In the genomic region with DNA sequence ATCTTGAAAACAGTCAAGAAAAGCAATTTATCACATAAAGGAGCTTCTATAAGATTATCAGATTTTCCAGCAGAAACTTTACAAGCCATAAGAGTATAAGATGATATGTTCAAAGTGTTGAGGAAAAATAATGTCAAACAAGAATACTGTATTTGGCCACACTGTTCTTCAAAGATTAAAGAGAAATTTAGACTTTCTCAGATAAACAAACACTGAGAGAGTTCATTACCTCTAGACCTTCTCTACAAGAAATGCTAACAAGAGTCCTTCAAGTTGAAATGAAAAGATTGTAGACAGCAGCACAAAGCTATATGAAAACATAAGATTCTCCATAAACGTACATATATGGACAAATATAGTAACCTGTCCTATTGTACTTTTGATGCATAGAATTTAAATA, we compare ENCODE assay signal across 7 cellular contexts.
"Had no signal": no experiment of that assay in that cellular context is flagged by ENCODE, and none has a peak within 500 bp of the region (broad histone marks: within the 10 kb centered on the region; RNA-seq: fewer than 3 reads in every experiment).

No MANE protein-coding gene starts in this region.

- DNase-seq: GDM1, GF-D8 had no signal

- FAIRE-seq: G401.6, GM12878, GM12892, GM18507, GM19239 had no signal

- ATAC-seq: GM12878 had no signal

- H3K4me3 ChIP-seq: GM12878 had no signal
